36 cellular contexts compared by ENCODE assay signal in genomic region chr2:100446696-100447095, GRCh38. TPM values are rescaled to one million over a fixed set of nuclear protein-coding genes. Genes with fewer than 3 reads are reported as not detected.
"Had no signal": no experiment of that assay in that cellular context is flagged by ENCODE, and none has a peak within 500 bp of the region (broad histone marks: within the 10 kb centered on the region; RNA-seq: fewer than 3 reads in every experiment).

No MANE protein-coding gene starts in this region.

- H3K27me3 ChIP-seq: ascending aorta, brain microvascular endothelial cell, esophagus squamous epithelium, gastrocnemius medialis, hepatocyte, pancreas, right atrium auricular region, uterus had no signal

- DNase-seq: activated CD4-positive, alpha-beta memory T cell treated with anti-CD3 and anti-CD28 coated beads for 36 hours; activated CD4-positive, alpha-beta T cell treated with anti-CD3 and anti-CD28 coated beads for 48 hours; activated CD8-positive, alpha-beta memory T cell treated with anti-CD3 and anti-CD28 coated beads, Interleukin-2, amount 50 U/mL, for 4 hours; activated effector memory CD4-positive, alpha-beta T cell treated with anti-CD3 and anti-CD28 coated beads, Interleukin-2, amount 50 U/mL, for 16 hours; activated naive CD4-positive, alpha-beta T cell treated with anti-CD3 and anti-CD28 coated beads for 36 hours; activated naive CD8-positive, alpha-beta T cell treated with anti-CD3 and anti-CD28 coated beads, Interleukin-2, amount 10 ng/mL, durations not matched to agents 7 days and 5 days; activated T-cell treated with anti-CD3 and anti-CD28 coated beads, Interleukin-2, amount 50 U/mL, for 1 hour; brain microvascular endothelial cell; central memory CD4-positive, alpha-beta T cell; endodermal cell; esophagus squamous epithelium; gastrocnemius medialis; glutamatergic neuron; naive thymus-derived CD8-positive, alpha-beta T cell; nucleus accumbens; pancreas; stimulated activated CD4-positive, alpha-beta T cell treated with anti-CD3 and anti-CD28 coated beads, Interleukin-2, amount 100 ng/mL, for 48 hours; stimulated activated naive CD8-positive, alpha-beta T cell treated with anti-CD3 and anti-CD28 coated beads, Interleukin-15, Interleukin-2, amounts not matched to agents 100 U/mL and 50 U/mL, for 24 hours; T-helper 9 cell; trophoblast cell; uterus; WERI-Rb-1 had no signal

- H3K36me3 ChIP-seq: ascending aorta, brain microvascular endothelial cell, esophagus squamous epithelium, gastrocnemius medialis, pancreas, prostate gland, right atrium auricular region, thoracic aorta, uterus, WERI-Rb-1 had no signal

- H3K9me3 ChIP-seq: ascending aorta, esophagus squamous epithelium, gastrocnemius medialis, pancreas, prostate gland, right atrium auricular region, thoracic aorta, uterus had no signal

- ATAC-seq: activated CD4-positive, CD25-positive, alpha-beta regulatory T cell treated with anti-CD3 and anti-CD28 coated beads, Interleukin-2, amount 50 U/mL, for 24 hours; gastrocnemius medialis; naive thymus-derived CD8-positive, alpha-beta T cell; stimulated activated naive CD8-positive, alpha-beta T cell treated with anti-CD3 and anti-CD28 coated beads, Interleukin-15, Interleukin-2, amounts not matched to agents 100 U/mL and 50 U/mL, for 24 hours had no signal

- H3K9me3 Mint-ChIP-seq: activated CD4-positive, alpha-beta memory T cell treated with anti-CD3 and anti-CD28 coated beads for 36 hours; activated naive CD4-positive, alpha-beta T cell treated with anti-CD3 and anti-CD28 coated beads for 36 hours; T-helper 1 cell treated with Interleukin-12 subunit alpha and Interleukin-12 subunit beta and Interleukin-4 antibody, amounts not matched to agents 30 μg/mL and 1 μg/mL, for 36 hours had no signal

- H3K4me3 ChIP-seq: ascending aorta, esophagus squamous epithelium, gastrocnemius medialis, hepatocyte, pancreas, prostate gland, right atrium auricular region, thoracic aorta, uterus had no signal

- H3K27ac ChIP-seq: ascending aorta, brain microvascular endothelial cell, esophagus squamous epithelium, gastrocnemius medialis, hepatocyte, pancreas, prostate gland, right atrium auricular region, thoracic aorta, uterus, WERI-Rb-1 had no signal

- H3K27ac Mint-ChIP-seq: activated CD4-positive, alpha-beta memory T cell treated with anti-CD3 and anti-CD28 coated beads for 36 hours; activated naive CD4-positive, alpha-beta T cell treated with anti-CD3 and anti-CD28 coated beads for 36 hours; activated naive CD8-positive, alpha-beta T cell treated with anti-CD3 and anti-CD28 coated beads, Interleukin-2, amount 10 ng/mL, durations not matched to agents 7 days and 5 days; activated T-helper 1 cell treated with anti-CD3 and anti-CD28 coated beads, Interleukin-12 subunit alpha, Interleukin-12 subunit beta, Interleukin-2, Interleukin-4 antibody, amounts not matched to agents 30 ng/mL and 10 ng/mL and 1 ng/mL, durations not matched to agents 14 hours and 24 hours and 36 hours; endodermal cell; memory B cell; naive thymus-derived CD8-positive, alpha-beta T cell; T-helper 1 cell treated with Interleukin-12 subunit alpha and Interleukin-12 subunit beta and Interleukin-4 antibody, amounts not matched to agents 30 μg/mL and 1 μg/mL, for 36 hours had no signal

- H3K36me3 Mint-ChIP-seq: activated CD4-positive, alpha-beta memory T cell treated with anti-CD3 and anti-CD28 coated beads for 36 hours; activated naive CD8-positive, alpha-beta T cell treated with anti-CD3 and anti-CD28 coated beads, Interleukin-2, amount 10 ng/mL, durations not matched to agents 7 days and 5 days had no signal

- H3K79me2 ChIP-seq: hepatocyte had no signal

- H3K4me1 ChIP-seq: ascending aorta, esophagus squamous epithelium, gastrocnemius medialis, pancreas, prostate gland, right atrium auricular region, uterus had no signal

- H3K4me2 ChIP-seq: hepatocyte had no signal

- H2AFZ ChIP-seq: hepatocyte had no signal

RNA-seq across cellular contexts. Expression of gene NMS, which starts 23.6 kb away (rescaled TPM):
- total RNA-seq: activated CD4-positive, alpha-beta memory T cell treated with anti-CD3 and anti-CD28 coated beads for 36 hours; activated CD8-positive, alpha-beta memory T cell treated with anti-CD3 and anti-CD28 coated beads for 36 hours; activated naive CD4-positive, alpha-beta T cell treated with anti-CD3 and anti-CD28 coated beads for 36 hours; activated naive CD8-positive, alpha-beta T cell treated with anti-CD3 and anti-CD28 coated beads, Interleukin-2, amount 10 ng/mL, durations not matched to agents 7 days and 5 days; activated T-helper 1 cell treated with anti-CD3 and anti-CD28 coated beads, Interleukin-12 subunit alpha, Interleukin-12 subunit beta, Interleukin-2, Interleukin-4 antibody, amounts not matched to agents 30 ng/mL and 10 ng/mL and 1 ng/mL, durations not matched to agents 14 hours and 24 hours and 36 hours; ascending aorta; endodermal cell; esophagus squamous epithelium; gastrocnemius medialis; hepatocyte; lower leg skin; naive thymus-derived CD8-positive, alpha-beta T cell; neural crest cell; pancreas; prostate gland; right atrium auricular region; subcutaneous adipose tissue; thoracic aorta; uterus had no signal
- polyA plus RNA-seq: hepatocyte; keratinocyte; naive thymus-derived CD8-positive, alpha-beta T cell; pancreas had no signal
